ENCODE assay signal across 8 cellular contexts in genomic region chr2:222861411-222862067, GRCh38. TPM values are rescaled to one million over a fixed set of nuclear protein-coding genes. Genes with fewer than 3 reads are reported as not detected.
DNase-seq lines count a peak whose midpoint lies in the region; ATAC-seq and TF ChIP-seq lines count a peak whose summit lies in the region.

No MANE protein-coding gene starts in this region.

- TF ChIP-seq CTCF in CD4-positive, alpha-beta T cell (IDR thresholded peaks at IDR 0.05) = no peak
- no peak for TF ChIP-seq CTCF in endodermal cell (conservative IDR thresholded peaks at IDR 0.05)

- peaks cover 13% of the 10 kb centered on the region for H3K4me1 Mint-ChIP-seq in CD4-positive, alpha-beta T cell (ENCODE audit: low read depth)
- peaks cover 8 to 9% (median 9%) of the 10 kb centered on the region in 3 donors for H3K4me1 Mint-ChIP-seq in IgD-negative memory B cell
- H3K4me1 Mint-ChIP-seq in activated CD4-positive, alpha-beta memory T cell treated with anti-CD3 and anti-CD28 coated beads for 36 hours (ENCODE audit: low read depth) = peaks cover 5% of the 10 kb centered on the region
- peaks cover 15% of the 10 kb centered on the region for H3K4me1 Mint-ChIP-seq in endodermal cell
- peaks cover 9 to 17% (median 13%) of the 10 kb centered on the region in 3 donors for H3K4me1 Mint-ChIP-seq in naive B cell

- H3K27me3 ChIP-seq in CD4-positive, alpha-beta T cell (ENCODE audit: control insufficient read depth, insufficient read depth, low read length) = no peaks in the 10 kb centered on the region
- H3K27me3 ChIP-seq in endodermal cell (ENCODE audit: control insufficient read depth, insufficient read depth, low read length, poor library complexity, severe bottlenecking) (peaks cover 15% of the 10 kb centered on the region), subcutaneous abdominal adipose tissue (ENCODE audit: control insufficient read depth in 5 of 5, insufficient read depth in 4 of 5, low read length in 5 of 5) (no peaks in the 10 kb centered on the region)

- H3K4me3 Mint-ChIP-seq in CD4-positive, alpha-beta T cell = no peak overlapping the region
- H3K4me3 Mint-ChIP-seq in IgD-negative memory B cell = peak overlapping the region in 1 of 4 donors; percentile 95
- H3K4me3 Mint-ChIP-seq in activated CD4-positive, alpha-beta memory T cell treated with anti-CD3 and anti-CD28 coated beads for 36 hours = no peak overlapping the region
- no peak overlapping the region for H3K4me3 Mint-ChIP-seq in endodermal cell
- peak overlapping the region in 1 of 8 donors; percentile 99 for H3K4me3 Mint-ChIP-seq in naive B cell

- intact Hi-C loops in CD4-positive, alpha-beta T cell (cut with DNase I, micrococcal nuclease) = loop anchor here (2.0 to 5.0 kb wide), 4 partner anchors 41 to 1726 kb away; partner anchors contain the start of genes CUL3 (in 1 of the 2) and MRPL44 (in 1 of the 2)
- intact Hi-C loops in activated CD4-positive, alpha-beta memory T cell treated with anti-CD3 and anti-CD28 coated beads for 36 hours (cut with micrococcal nuclease) = loop anchor here (1.0 to 5.0 kb wide), 5 partner anchors 41 to 1086 kb away; partner anchors contain the start of gene WDFY1

- no peaks in the 10 kb centered on the region for H3K9me3 Mint-ChIP-seq in CD4-positive, alpha-beta T cell
- no peaks in the 10 kb centered on the region for H3K9me3 Mint-ChIP-seq in IgD-negative memory B cell
- no peaks in the 10 kb centered on the region for H3K9me3 Mint-ChIP-seq in activated CD4-positive, alpha-beta memory T cell treated with anti-CD3 and anti-CD28 coated beads for 36 hours
- no peaks in the 10 kb centered on the region for H3K9me3 Mint-ChIP-seq in endodermal cell
- no peaks in the 10 kb centered on the region for H3K9me3 Mint-ChIP-seq in naive B cell

- H3K36me3 Mint-ChIP-seq in CD4-positive, alpha-beta T cell (ENCODE audit: low read depth) = peaks cover 5% of the 10 kb centered on the region
- H3K36me3 Mint-ChIP-seq in IgD-negative memory B cell = no peaks in the 10 kb centered on the region
- H3K36me3 Mint-ChIP-seq in activated CD4-positive, alpha-beta memory T cell treated with anti-CD3 and anti-CD28 coated beads for 36 hours = peaks cover 2% of the 10 kb centered on the region
- H3K36me3 Mint-ChIP-seq in endodermal cell (ENCODE audit: low read depth) = no peaks in the 10 kb centered on the region
- no peaks in the 10 kb centered on the region for H3K36me3 Mint-ChIP-seq in naive B cell

- H3K4me3 ChIP-seq in endodermal cell (ENCODE audit: low read length) (peak overlapping the region; percentile 87), subcutaneous abdominal adipose tissue (ENCODE audit: low read depth in 1 of 5, low read length in 5 of 5) (peak overlapping the region; percentile 85 to 94 (median 89))

- H3K36me3 ChIP-seq in endodermal cell (ENCODE audit: control insufficient read depth, insufficient read depth, low read length) = no peaks in the 10 kb centered on the region
- H3K36me3 ChIP-seq in subcutaneous abdominal adipose tissue (ENCODE audit: control insufficient read depth in 5 of 5, insufficient read depth in 5 of 5, low read length in 5 of 5) = no peaks in the 10 kb centered on the region

- peak; percentile 12 for ATAC-seq in CD4-positive, alpha-beta T cell (ENCODE audit: poor library complexity)
- ATAC-seq in GM21423 (IDR thresholded peaks at IDR 0.05; ENCODE audit: unreplicated experiment) = peak; percentile 0
- ATAC-seq in naive B cell (ENCODE audit: low read depth in 2 of 2) = peak; percentile 22 to 28

- H3K27ac ChIP-seq in CD4-positive, alpha-beta T cell (ENCODE audit: low read depth, low read length) = no peak overlapping the region
- H3K27ac ChIP-seq in endodermal cell (ENCODE audit: low read depth, low read length) (peak overlapping the region; percentile 89), subcutaneous abdominal adipose tissue (ENCODE audit: low read depth, low read length) (peak overlapping the region; percentile 91)

- CTCF ChIA-PET in CD4-positive, alpha-beta T cell (lab: Charles Lee) = no interaction called here
- CTCF ChIA-PET in activated CD4-positive, alpha-beta memory T cell treated with anti-CD3 and anti-CD28 coated beads for 36 hours (lab: Charles Lee) = interaction anchor here (0.7 to 1.8 kb wide), 8 partner anchors 41 to 544 kb away, joined by 3 to 11 read pairs (median 4); no protein-coding TSS in a partner anchor

- 0 to 1% methylated on average over 6 to 42 of the region's 42 CpGs for WGBS in endodermal cell (ENCODE audit: insufficient coverage in 1 of 2, insufficient read length in 1 of 2), 2 experiments

- peak; percentile 9 to 46 (median 19) for DNase-seq in CD4-positive, alpha-beta T cell
- DNase-seq in activated CD4-positive, alpha-beta memory T cell treated with anti-CD3 and anti-CD28 coated beads for 36 hours = peak; percentile 57
- DNase-seq in endodermal cell (no peak), naive B cell (no peak), NCI-H226 (no peak)

- H3K9ac ChIP-seq in endodermal cell (ENCODE audit: extremely low read depth, low read length, poor library complexity, severe bottlenecking) (peak overlapping the region; percentile 81), subcutaneous abdominal adipose tissue (ENCODE audit: low read length in 5 of 5) (peak overlapping the region; percentile 69 to 96 (median 88))

- H3K4me1 ChIP-seq in endodermal cell (ENCODE audit: control insufficient read depth, insufficient read depth, low read length) (no peaks in the 10 kb centered on the region), subcutaneous abdominal adipose tissue (ENCODE audit: control insufficient read depth in 5 of 5, insufficient read depth in 5 of 5, low read length in 5 of 5) (peaks cover 12 to 58% (median 47%) of the 10 kb centered on the region in 5 donors)

- no peak overlapping the region for H3K27ac Mint-ChIP-seq in CD4-positive, alpha-beta T cell
- H3K27ac Mint-ChIP-seq in IgD-negative memory B cell (peak overlapping the region; percentile 52 to 91 (median 57)), endodermal cell (peak overlapping the region; percentile 96), naive B cell (peak overlapping the region; percentile 90 to 96 (median 94))
- H3K27ac Mint-ChIP-seq in activated CD4-positive, alpha-beta memory T cell treated with anti-CD3 and anti-CD28 coated beads for 36 hours = peak overlapping the region; percentile 84

- no peaks in the 10 kb centered on the region for H3K27me3 Mint-ChIP-seq in CD4-positive, alpha-beta T cell
- H3K27me3 Mint-ChIP-seq in IgD-negative memory B cell = no peaks in the 10 kb centered on the region
- H3K27me3 Mint-ChIP-seq in activated CD4-positive, alpha-beta memory T cell treated with anti-CD3 and anti-CD28 coated beads for 36 hours = peaks cover 5% of the 10 kb centered on the region
- H3K27me3 Mint-ChIP-seq in endodermal cell (ENCODE audit: insufficient read depth) = peaks cover 9% of the 10 kb centered on the region
- no peaks in the 10 kb centered on the region for H3K27me3 Mint-ChIP-seq in naive B cell

- POLR2A ChIA-PET in CD4-positive, alpha-beta T cell (lab: Charles Lee) = interaction anchor here (1.4 kb wide), 1 partner anchor 14 kb away, joined by 4 read pairs; no protein-coding TSS in a partner anchor
- POLR2A ChIA-PET in activated CD4-positive, alpha-beta memory T cell treated with anti-CD3 and anti-CD28 coated beads for 36 hours (lab: Charles Lee) = interaction anchor here (1.4 to 1.6 kb wide), 4 partner anchors 18 to 205 kb away, joined by 3 to 5 read pairs (median 4); partner anchors contain the start of gene FARSB

- H3K9me3 ChIP-seq in CD4-positive, alpha-beta T cell (ENCODE audit: control insufficient read depth, low read length) = no peaks in the 10 kb centered on the region
- H3K9me3 ChIP-seq in endodermal cell (ENCODE audit: control insufficient read depth, low read length) (no peaks in the 10 kb centered on the region), subcutaneous abdominal adipose tissue (ENCODE audit: control insufficient read depth in 5 of 5, low read length in 5 of 5) (no peaks in the 10 kb centered on the region)

RNA-seq across cellular contexts. Expression of gene ACSL3, which starts 0.7 kb away (rescaled TPM):
- 10 to 100 TPM; 65.5 to 66.6 TPM for total RNA-seq in CD4-positive, alpha-beta T cell
- 19.6 TPM for polyA plus RNA-seq in IgD-negative memory B cell
- total RNA-seq in activated CD4-positive, alpha-beta memory T cell treated with anti-CD3 and anti-CD28 coated beads for 36 hours = 10 to 100 TPM; 48.7 to 57.2 TPM
- total RNA-seq in endodermal cell = 10 to 100 TPM; 65.2 to 65.7 TPM
- 73.4 TPM for polyA plus RNA-seq in endodermal cell (2013, experiment 1 of 2)
- polyA plus RNA-seq in endodermal cell (2013, experiment 2 of 2) = 77.9 TPM
- polyA plus RNA-seq in naive B cell (ENCODE audit: low read depth in 6 of 6) = 10 to 100 TPM; 20.1 to 36.4 (median 29.2) TPM

Comparison
In these comparisons a context has a peak if more than half of its experiments do, and no peak if none do; other contexts are left out.
1. DNase-seq: peak in CD4-positive, alpha-beta T cell (10 of 10) and activated CD4-positive, alpha-beta memory T cell treated with anti-CD3 and anti-CD28 coated beads for 36 hours (single experiment); none in endodermal cell (single experiment), naive B cell (single experiment) and NCI-H226 (single experiment).
2. Peak in every context shown above with its lines, with median percentiles within 50 percentile points of each other: ATAC-seq.